12 cellular contexts compared by ENCODE assay signal in the genomic region with DNA sequence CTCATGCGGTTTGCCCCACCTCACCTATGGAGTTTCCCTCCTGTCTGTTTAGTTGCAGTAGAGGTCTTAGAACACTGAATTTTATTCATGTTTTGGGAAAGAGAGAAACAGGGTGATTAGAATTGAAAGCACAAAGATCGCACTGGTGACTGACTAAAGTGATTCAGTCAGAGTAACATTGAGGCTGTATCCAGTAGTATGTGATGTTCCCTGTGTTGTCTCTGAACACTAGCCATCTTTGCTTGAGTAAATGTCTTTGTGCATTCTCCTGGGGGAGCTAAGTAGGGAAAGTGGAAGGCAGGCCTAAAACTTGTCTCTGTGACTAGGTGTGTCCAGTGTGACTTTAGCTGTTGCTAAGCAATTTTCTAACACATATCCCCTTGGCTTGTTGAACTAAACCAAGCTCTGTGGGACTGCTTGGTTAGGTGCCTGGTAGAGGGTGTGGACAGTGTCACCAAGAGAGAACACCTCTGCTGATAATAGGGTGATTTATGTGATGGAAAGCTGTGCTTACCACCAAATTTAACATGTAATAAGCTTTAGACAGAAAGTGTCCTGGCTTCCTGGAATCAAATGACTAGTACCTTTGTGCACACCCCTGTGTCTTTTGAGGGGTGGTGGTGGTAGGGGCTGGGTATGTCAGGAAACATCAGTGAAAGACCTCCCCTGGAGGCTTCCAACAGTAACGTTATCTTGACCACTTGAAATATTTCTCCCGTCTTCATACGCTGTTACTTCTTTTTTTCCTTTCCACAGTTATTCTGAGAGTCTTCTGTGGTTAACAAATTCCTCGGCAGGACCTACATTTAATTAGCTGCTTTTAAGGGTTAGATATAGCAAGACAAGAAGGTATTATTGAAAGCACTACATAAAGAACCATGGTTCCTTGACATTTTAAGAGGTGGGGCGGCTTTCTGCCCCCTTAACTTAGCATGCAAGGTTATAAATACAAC. TPM values are rescaled to one million over a fixed set of nuclear protein-coding genes. Genes with fewer than 3 reads are reported as not detected.
DNase-seq lines count a peak whose midpoint lies in the region; ATAC-seq and TF ChIP-seq lines count a peak whose summit lies in the region.
"Had no signal": no experiment of that assay in that cellular context is flagged by ENCODE, and none has a peak within 500 bp of the region (broad histone marks: within the 10 kb centered on the region; RNA-seq: fewer than 3 reads in every experiment).

No MANE protein-coding gene starts in this region.

- intact Hi-C loops in heart right ventricle (cut with DNase I) (no loop called here), gastrocnemius medialis (cut with DNase I; ENCODE audit: low total_unique reads) (no loop called here), thyroid gland (cut with DNase I) (no loop called here)

- in situ Hi-C loops in gastrocnemius medialis (cut with MboI; ENCODE audit: low sequenced_read_pairs in 4 of 4), result loop anchor here in 1 of 4 donors (25.0 kb wide), 1 partner anchor 289 kb away; a partner anchor contains a TSS

- H3K4me3 ChIP-seq in heart right ventricle (no peak overlapping the region), gastrocnemius medialis (no peak overlapping the region), foreskin fibroblast (ENCODE audit: low read depth in 1 of 2, low read length in 2 of 2) (no peak overlapping the region), thyroid gland (replicated peaks in 1 of 3) (no peak overlapping the region)
- H3K4me3 ChIP-seq: stomach had no signal

- H3K9me3 ChIP-seq in heart right ventricle (peaks cover 0 to 5% (median 0%) of the 10 kb centered on the region in 11 donors), gastrocnemius medialis (no peaks in the 10 kb centered on the region), thyroid gland (no peaks in the 10 kb centered on the region)
- H3K9me3 ChIP-seq: stomach had no signal

- H3K27ac ChIP-seq in angular gyrus (ENCODE audit: low read depth, low read length) (peak overlapping the region; percentile 42), heart right ventricle (peak overlapping the region in 9 of 10 donors; percentile 3 to 64 (median 35)), gastrocnemius medialis (peak overlapping the region; percentile 40 to 83 (median 52)), thyroid gland (no peak overlapping the region)

- TF ChIP-seq POLR2A in gastrocnemius medialis (IDR thresholded peaks at IDR 0.05) (no peak), thyroid gland (IDR thresholded peaks at IDR 0.05) (no peak)

- H3K27me3 ChIP-seq in heart right ventricle (no peaks in the 10 kb centered on the region), gastrocnemius medialis (no peaks in the 10 kb centered on the region), thyroid gland (no peaks in the 10 kb centered on the region)
- H3K27me3 ChIP-seq: stomach had no signal

- H3K36me3 ChIP-seq in heart right ventricle, result peaks cover 0 to 73% (median 4%) of the 10 kb centered on the region in 9 donors
- peaks cover 0 to 15% of the 10 kb centered on the region in 2 donors for H3K36me3 ChIP-seq in gastrocnemius medialis
- H3K36me3 ChIP-seq in thyroid gland, result no peaks in the 10 kb centered on the region

- no peak for TF ChIP-seq CTCF in heart right ventricle (IDR thresholded peaks at IDR 0.05)
- no peak for TF ChIP-seq CTCF in gastrocnemius medialis (IDR thresholded peaks at IDR 0.05 in 4 of 5, conservative IDR thresholded peaks at IDR 0.05 in 1 of 5)
- TF ChIP-seq CTCF in foreskin fibroblast (IDR thresholded peaks at IDR 0.05; ENCODE audit: low read depth, low read length), result no peak
- TF ChIP-seq CTCF in thyroid gland (IDR thresholded peaks at IDR 0.05), result no peak

- H3K4me1 ChIP-seq in heart right ventricle (peaks cover 3 to 56% (median 36%) of the 10 kb centered on the region in 9 donors), gastrocnemius medialis (peaks cover 56 to 65% of the 10 kb centered on the region in 2 donors), thyroid gland (peaks cover 8 to 19% of the 10 kb centered on the region in 2 donors)

- ATAC-seq in heart right ventricle (peak; percentile 38 to 85 (median 76)), gastrocnemius medialis (peak; percentile 30 to 50), HG03460 (IDR thresholded peaks at IDR 0.05; ENCODE audit: unreplicated experiment) (no peak), HG03196 (IDR thresholded peaks at IDR 0.05; ENCODE audit: unreplicated experiment) (no peak)

- 53 to 70% methylated on average over 7 of the region's 7 CpGs for WGBS in heart right ventricle, 2 donors
- 84 to 87% methylated on average over 7 of the region's 7 CpGs for WGBS in thyroid gland, 2 donors

- DNase-seq in GM03348 (ENCODE audit: low spot score), result peak; percentile 13
- DNase-seq in heart right ventricle, result no peak
- DNase-seq in gastrocnemius medialis, result no peak
- no peak for DNase-seq in foreskin fibroblast
- no peak for DNase-seq in thyroid gland
- DNase-seq: effector CD4-positive, alpha-beta T cell; NCI-H2029; stimulated activated CD4-positive, alpha-beta T cell treated with anti-CD3 and anti-CD28 coated beads, Interleukin-2, amount 100 ng/mL, for 24 hours; stomach had no signal

RNA-seq across cellular contexts. Expression of a gene that starts 34.3 kb away (rescaled TPM):
- total RNA-seq in heart right ventricle (100 to 1,000 TPM; 250 to 457 (median 371) TPM), gastrocnemius medialis (100 to 1,000 TPM; 398 to 784 (median 580) TPM), thyroid gland (100 to 1,000 TPM; 120 to 140 (median 133) TPM)
- 100 to 1,000 TPM; 139 to 632 TPM for polyA plus RNA-seq in heart right ventricle

Comparison
In these comparisons a context has a peak if more than half of its experiments do, and no peak if none do; other contexts are left out.
1. H3K27ac ChIP-seq: peak in angular gyrus (single experiment), heart right ventricle (9 of 10) and gastrocnemius medialis (4 of 4); none in thyroid gland (0 of 3).
2. ATAC-seq: peak in heart right ventricle (8 of 8) and gastrocnemius medialis (2 of 2); none in HG03460 (single experiment) and HG03196 (single experiment).